In the genomic region with DNA sequence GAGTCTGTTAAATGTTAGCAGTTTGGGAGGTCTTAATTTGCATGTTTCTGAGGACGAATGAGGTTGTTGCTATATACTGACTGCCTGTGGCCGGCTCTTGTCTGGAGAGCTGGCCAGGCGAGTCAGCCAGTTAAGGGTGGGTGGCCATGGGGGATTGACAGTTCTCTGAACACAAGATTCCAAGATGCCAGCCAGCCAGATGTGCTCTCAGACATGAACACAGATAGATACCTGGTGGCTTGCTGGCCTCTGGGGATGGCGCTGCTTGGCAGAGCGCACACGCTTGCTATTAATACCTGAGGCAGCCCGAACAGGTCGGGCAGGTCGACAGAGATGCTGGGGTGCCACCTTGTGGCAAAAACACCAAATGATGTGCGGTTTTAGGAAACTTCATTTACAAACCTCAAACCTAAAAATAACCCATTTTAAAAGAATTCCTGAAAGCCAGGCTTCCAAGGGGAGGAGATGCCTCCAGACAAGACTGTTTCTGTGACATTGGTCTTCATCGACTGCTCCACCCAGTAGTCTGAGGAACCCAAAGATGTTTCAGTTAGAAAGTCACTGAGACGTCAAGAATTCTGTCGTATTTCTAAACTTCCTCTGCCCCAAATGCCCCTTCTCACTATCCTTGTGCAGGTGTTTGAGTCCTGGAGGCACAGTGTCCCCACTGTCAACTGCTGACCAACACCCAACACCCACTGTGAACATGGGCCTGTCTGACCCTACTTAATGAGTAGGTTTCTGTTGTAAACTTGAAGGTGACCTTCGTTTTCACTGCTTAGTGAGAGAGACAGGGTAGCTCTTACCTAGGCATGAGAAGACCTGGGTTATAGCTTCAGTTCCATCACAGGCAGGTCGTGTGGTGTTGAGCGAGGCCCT, we compare ENCODE assay signal across 8 cellular contexts.
DNase-seq lines count a peak whose midpoint lies in the region; ATAC-seq and TF ChIP-seq lines count a peak whose summit lies in the region.

No MANE protein-coding gene starts in this region.

- H2AFZ ChIP-seq in neural progenitor cell (replicated peaks): no peak overlapping the region

- intact Hi-C loops in esophagus muscularis mucosa (cut with DNase I) (loop anchor here (1.0 to 10.0 kb wide), 3 partner anchors 153 to 235 kb away; partner anchors contain the start of genes CYP17A1 and RPEL1), testis (cut with DNase I; ENCODE audit: low total_unique reads) (loop anchor here (10.0 kb wide), 1 partner anchor 175 kb away; the partner anchor contains the start of gene RPEL1)

- H3K9me3 ChIP-seq in esophagus muscularis mucosa (no peaks in the 10 kb centered on the region), neural progenitor cell (ENCODE audit: low read depth) (no peaks in the 10 kb centered on the region), testis (no peaks in the 10 kb centered on the region)

- WGBS in esophagus muscularis mucosa: 40% methylated on average over 14 of the region's 16 CpGs
- WGBS in testis, 2 donors: 59 to 60% methylated on average over 13 to 16 of the region's 16 CpGs

- no peaks in the 10 kb centered on the region for H3K79me2 ChIP-seq in neural progenitor cell (ENCODE audit: low read depth)

- H3K4me3 Mint-ChIP-seq in neural progenitor cell: no peak overlapping the region

- peak; percentile 64 for ATAC-seq in HG02885 (IDR thresholded peaks at IDR 0.05; ENCODE audit: poor library complexity, unreplicated experiment)

- H3K27me3 ChIP-seq in esophagus muscularis mucosa (no peaks in the 10 kb centered on the region), neural progenitor cell (no peaks in the 10 kb centered on the region), testis (no peaks in the 10 kb centered on the region)

- peaks cover 0 to 32% (median 19%) of the 10 kb centered on the region in 4 donors for H3K36me3 ChIP-seq in esophagus muscularis mucosa
- no peaks in the 10 kb centered on the region for H3K36me3 ChIP-seq in neural progenitor cell
- H3K36me3 ChIP-seq in testis (ENCODE audit: low read depth, missing control alignments): no peaks in the 10 kb centered on the region

- DNase-seq in NCI-H2081 (lab: John Stamatoyannopoulos, UW) (peak; percentile 37 to 52), NCI-H2081 treated with DMSO at 0.1 percent for 48 hours (lab: John Stamatoyannopoulos, UW) (no peak), NCI-H748 treated with DMSO at 0.1 percent for 48 hours (lab: John Stamatoyannopoulos, UW) (peak; percentile 18), activated T-cell treated with anti-CD3 and anti-CD28 coated beads for 1 hour (ENCODE audit: low read depth) (peak; percentile 58), esophagus muscularis mucosa (ENCODE audit: extremely low spot score) (no peak), neural progenitor cell (ENCODE audit: low spot score) (peak; percentile 79), testis (peak; percentile 74)

- no peak overlapping the region for H3K9ac ChIP-seq in neural progenitor cell

- no peaks in the 10 kb centered on the region for H3K9me3 Mint-ChIP-seq in neural progenitor cell

- H3K27ac Mint-ChIP-seq in neural progenitor cell: no peak overlapping the region

- peak; percentile 65 to 70 (median 68) for TF ChIP-seq CTCF in esophagus muscularis mucosa (IDR thresholded peaks at IDR 0.05)
- TF ChIP-seq CTCF in neural progenitor cell (IDR thresholded peaks at IDR 0.05): peak; percentile 77
- TF ChIP-seq CTCF in testis (IDR thresholded peaks at IDR 0.05): peak; percentile 56 to 68 (median 62)

- TF ChIP-seq EP300 in esophagus muscularis mucosa (IDR thresholded peaks at IDR 0.05): no peak

- peaks cover 2% of the 10 kb centered on the region for H3K36me3 Mint-ChIP-seq in neural progenitor cell

- H3K4me1 ChIP-seq in esophagus muscularis mucosa: peaks cover 0 to 6% (median 0%) of the 10 kb centered on the region in 4 donors
- H3K4me1 ChIP-seq in neural progenitor cell: peaks cover 5% of the 10 kb centered on the region
- no peaks in the 10 kb centered on the region for H3K4me1 ChIP-seq in testis

- no peaks in the 10 kb centered on the region for H3K4me1 Mint-ChIP-seq in neural progenitor cell

- no peak overlapping the region for H3K4me2 ChIP-seq in neural progenitor cell

- H3K27ac ChIP-seq in esophagus muscularis mucosa (replicated peaks in 1 of 4) (no peak overlapping the region), neural progenitor cell (no peak overlapping the region), testis (no peak overlapping the region)

- no peaks in the 10 kb centered on the region for H4K20me1 ChIP-seq in neural progenitor cell (ENCODE audit: low read depth)

- no peaks in the 10 kb centered on the region for H3F3A ChIP-seq in neural progenitor cell (ENCODE audit: low read depth)

- H3K27me3 Mint-ChIP-seq in neural progenitor cell (ENCODE audit: insufficient read depth, low read depth): no peaks in the 10 kb centered on the region

- H3K4me3 ChIP-seq in esophagus muscularis mucosa (no peak overlapping the region), neural progenitor cell (no peak overlapping the region), testis (no peak overlapping the region)

- TF ChIP-seq POLR2A in esophagus muscularis mucosa (IDR thresholded peaks at IDR 0.05; ENCODE audit: low read depth) (no peak), testis (IDR thresholded peaks at IDR 0.05) (no peak)

Comparison
In these comparisons a context has a peak if more than half of its experiments do, and no peak if none do; other contexts are left out.
1. DNase-seq: peak in NCI-H2081 (2 of 2), NCI-H748 treated with DMSO at 0.1 percent for 48 hours (single experiment), activated T-cell treated with anti-CD3 and anti-CD28 coated beads for 1 hour (single experiment), neural progenitor cell (single experiment) and testis (single experiment); none in NCI-H2081 treated with DMSO at 0.1 percent for 48 hours (single experiment) and esophagus muscularis mucosa (single experiment).
2. Peak in every context shown above with its lines, with median percentiles within 50 percentile points of each other: CTCF ChIP-seq.